Comparison of ENCODE assay signal across 8 cellular contexts in the genomic region with DNA sequence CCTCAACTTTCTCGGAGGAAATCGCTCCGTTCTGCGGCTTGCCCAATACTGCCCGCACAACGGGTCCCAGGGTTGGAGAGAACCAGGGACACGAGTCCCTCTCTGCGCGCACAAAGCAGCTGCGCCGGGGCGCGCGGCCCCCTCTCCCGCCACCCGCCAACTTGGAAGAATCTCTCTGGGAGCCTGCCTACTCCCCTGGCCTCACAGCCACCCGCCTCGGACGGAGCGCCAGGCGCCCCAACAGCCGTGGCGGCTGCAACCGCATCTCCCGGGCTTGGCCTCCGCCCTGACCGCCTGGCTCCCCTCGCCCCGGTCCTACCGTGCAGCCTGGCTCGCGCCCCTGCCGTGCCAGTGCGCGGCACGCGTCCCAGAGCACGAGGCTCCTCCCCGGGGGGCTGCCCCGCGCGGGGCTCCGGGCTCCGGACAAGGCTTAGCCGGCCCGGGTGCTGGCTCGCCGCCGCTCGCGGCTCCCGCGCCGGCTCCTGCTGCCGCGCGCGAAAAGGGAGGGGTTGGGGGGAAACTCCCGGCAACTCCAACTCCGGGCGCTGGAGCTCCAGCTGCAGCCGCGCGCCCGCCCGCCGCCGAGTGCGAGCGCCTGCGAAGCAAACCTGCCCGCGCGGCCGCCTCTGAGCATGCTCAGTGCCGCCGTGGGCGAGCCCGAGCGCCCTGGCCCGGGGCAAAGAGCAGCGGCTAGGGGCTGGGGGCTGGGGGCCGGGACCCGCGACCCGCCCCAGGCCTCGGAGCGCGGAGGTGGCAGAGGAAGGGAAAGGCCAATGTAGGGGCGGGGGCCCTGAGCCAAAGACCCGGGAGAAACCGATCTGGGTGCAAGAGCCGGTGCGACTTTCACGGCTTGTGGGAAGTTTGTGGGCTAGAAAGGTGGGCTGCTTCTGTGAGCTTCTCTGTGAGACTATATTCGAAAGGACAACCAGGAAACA. TPM values are rescaled to one million over a fixed set of nuclear protein-coding genes. Genes with fewer than 3 reads are reported as not detected.
DNase-seq lines count a peak whose midpoint lies in the region; TF ChIP-seq lines count a peak whose summit lies in the region.

A gene (minus strand): TSS at position 589 of the 935 bp plus-strand sequence. CDS start 75,329 bp downstream, outside the sequence.

- peak within 1 kb of the TSS; percentile 99 for H3K4me2 ChIP-seq in hepatocyte

- CTCF ChIA-PET in HEK293 (lab: Yijun Ruan, JAX): interaction anchor here (1.1 to 1.5 kb wide), 2 partner anchors 11 to 82 kb away, joined by 3 read pairs; no protein-coding TSS in a partner anchor

- DNase-seq in Daoy (ENCODE audit: low read depth) (peak; percentile 61), NCI-H345 (lab: John Stamatoyannopoulos, UW) (peak; percentile 74), astrocyte of the hippocampus (ENCODE audit: low read depth, low spot score) (peak; percentile 86), hepatocyte (ENCODE audit: low spot score) (peak; percentile 91), posterior vena cava (ENCODE audit: low spot score) (peak; percentile 87), RPMI8226 (no peak), cerebellum (ENCODE audit: low spot score) (no peak)

- POLR2A ChIA-PET in HEK293 (lab: Yijun Ruan, JAX): no interaction called here

- H3K79me2 ChIP-seq in hepatocyte: peaks cover 39% of the 10 kb centered on the region

- H3K27ac ChIP-seq in HEK293 (ENCODE audit: extremely low read depth, low read depth, low read length) (peak within 1 kb of the TSS; percentile 76; the same call in 1 of the 2 replicates), hepatocyte (peak within 1 kb of the TSS; percentile 83)

- TF ChIP-seq CTCF in HEK293 (tag by site-specific recombination; IDR thresholded peaks at IDR 0.05) (no peak), hepatocyte (IDR thresholded peaks at IDR 0.05; ENCODE audit: poor library complexity) (no peak)

- no peaks in the 10 kb centered on the region for H3K27me3 ChIP-seq in hepatocyte

- 2% methylated on average over 80 of the region's 96 CpGs for WGBS in hepatocyte (ENCODE audit: low lambda C conversion rate, missing lambda C conversion rate)

- intact Hi-C loops in posterior vena cava (cut with DNase I): loop anchor here (10.0 kb wide), 3 partner anchors 65 to 235 kb away; no protein-coding TSS in a partner anchor

- no peaks in the 10 kb centered on the region for H4K20me1 ChIP-seq in hepatocyte (ENCODE audit: insufficient read depth, poor library complexity, severe bottlenecking)

- peak within 1 kb of the TSS; percentile 89 for H2AFZ ChIP-seq in hepatocyte

- H3K36me3 ChIP-seq in HEK293 (ENCODE audit: control insufficient read depth in 2 of 2, insufficient read depth in 1 of 2, low read length in 2 of 2): no peaks in the 10 kb centered on the region
- no peaks in the 10 kb centered on the region for H3K36me3 ChIP-seq in hepatocyte (replicated peaks; ENCODE audit: insufficient read depth, low read depth)

- H3K9me3 ChIP-seq in HEK293 (ENCODE audit: control insufficient read depth, insufficient read depth, low read depth, low read length) (no peaks in the 10 kb centered on the region), hepatocyte (ENCODE audit: low read depth) (no peaks in the 10 kb centered on the region)

- no peaks in the 10 kb centered on the region for H3K9me2 ChIP-seq in hepatocyte (replicated peaks; ENCODE audit: insufficient read depth)

- H3K4me3 ChIP-seq in HEK293 (ENCODE audit: low read depth, low read length) (peak within 1 kb of the TSS; percentile 49), hepatocyte (peak within 1 kb of the TSS; percentile 95)

- H3K4me1 ChIP-seq in HEK293 (ENCODE audit: control insufficient read depth, insufficient read depth, low read length): peaks cover 16% of the 10 kb centered on the region
- peaks cover 15% of the 10 kb centered on the region for H3K4me1 ChIP-seq in hepatocyte (ENCODE audit: insufficient read depth)

TF ChIP-seq in HEK293, 187 proteins besides CTCF, POLR2A, EP300 and RAD21 (continues in another document):
- TF ChIP-seq OVOL3 (tag by site-specific recombination; IDR thresholded peaks at IDR 0.05): no peak
- TF ChIP-seq, protein P1, sequence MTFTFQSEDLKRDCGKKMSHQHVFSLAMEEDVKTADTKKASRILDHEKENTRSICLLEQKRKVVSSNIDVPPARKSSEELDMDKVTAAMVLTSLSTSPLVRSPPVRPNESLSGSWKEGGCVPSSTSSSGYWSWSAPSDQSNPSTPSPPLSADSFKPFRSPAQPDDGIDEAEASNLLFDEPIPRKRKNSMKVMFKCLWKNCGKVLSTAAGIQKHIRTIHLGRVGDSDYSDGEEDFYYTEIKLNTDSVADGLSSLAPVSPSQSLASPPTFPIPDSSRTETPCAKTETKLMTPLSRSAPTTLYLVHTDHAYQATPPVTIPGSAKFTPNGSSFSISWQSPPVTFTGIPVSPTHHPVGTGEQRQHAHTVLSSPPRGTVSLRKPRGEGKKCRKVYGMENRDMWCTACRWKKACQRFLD (tag by site-specific recombination; IDR thresholded peaks at IDR 0.05): no peak
- TF ChIP-seq, protein P2, sequence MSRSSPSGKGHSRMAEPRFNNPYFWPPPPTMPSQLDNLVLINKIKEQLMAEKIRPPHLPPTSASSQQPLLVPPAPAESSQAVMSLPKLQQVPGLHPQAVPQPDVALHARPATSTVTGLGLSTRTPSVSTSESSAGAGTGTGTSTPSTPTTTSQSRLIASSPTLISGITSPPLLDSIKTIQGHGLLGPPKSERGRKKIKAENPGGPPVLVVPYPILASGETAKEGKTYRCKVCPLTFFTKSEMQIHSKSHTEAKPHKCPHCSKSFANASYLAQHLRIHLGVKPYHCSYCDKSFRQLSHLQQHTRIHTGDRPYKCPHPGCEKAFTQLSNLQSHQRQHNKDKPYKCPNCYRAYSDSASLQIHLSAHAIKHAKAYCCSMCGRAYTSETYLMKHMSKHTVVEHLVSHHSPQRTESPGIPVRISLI (tag by site-specific recombination; IDR thresholded peaks at IDR 0.05): no peak
- TF ChIP-seq ZNF571 (tag by site-specific recombination; IDR thresholded peaks at IDR 0.05): no peak
- TF ChIP-seq, protein P3, sequence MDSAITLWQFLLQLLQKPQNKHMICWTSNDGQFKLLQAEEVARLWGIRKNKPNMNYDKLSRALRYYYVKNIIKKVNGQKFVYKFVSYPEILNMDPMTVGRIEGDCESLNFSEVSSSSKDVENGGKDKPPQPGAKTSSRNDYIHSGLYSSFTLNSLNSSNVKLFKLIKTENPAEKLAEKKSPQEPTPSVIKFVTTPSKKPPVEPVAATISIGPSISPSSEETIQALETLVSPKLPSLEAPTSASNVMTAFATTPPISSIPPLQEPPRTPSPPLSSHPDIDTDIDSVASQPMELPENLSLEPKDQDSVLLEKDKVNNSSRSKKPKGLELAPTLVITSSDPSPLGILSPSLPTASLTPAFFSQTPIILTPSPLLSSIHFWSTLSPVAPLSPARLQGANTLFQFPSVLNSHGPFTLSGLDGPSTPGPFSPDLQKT (IDR thresholded peaks at IDR 0.05; ENCODE audit: borderline replicate concordance, low read depth, low read length): no peak
- TF ChIP-seq GLI4 (tag by site-specific recombination; IDR thresholded peaks at IDR 0.05): no peak
- no peak for TF ChIP-seq ZNF621 (tag by site-specific recombination; IDR thresholded peaks at IDR 0.05)
- no peak for TF ChIP-seq ZNF701 (tag by site-specific recombination; IDR thresholded peaks at IDR 0.05)
- TF ChIP-seq, protein P4, sequence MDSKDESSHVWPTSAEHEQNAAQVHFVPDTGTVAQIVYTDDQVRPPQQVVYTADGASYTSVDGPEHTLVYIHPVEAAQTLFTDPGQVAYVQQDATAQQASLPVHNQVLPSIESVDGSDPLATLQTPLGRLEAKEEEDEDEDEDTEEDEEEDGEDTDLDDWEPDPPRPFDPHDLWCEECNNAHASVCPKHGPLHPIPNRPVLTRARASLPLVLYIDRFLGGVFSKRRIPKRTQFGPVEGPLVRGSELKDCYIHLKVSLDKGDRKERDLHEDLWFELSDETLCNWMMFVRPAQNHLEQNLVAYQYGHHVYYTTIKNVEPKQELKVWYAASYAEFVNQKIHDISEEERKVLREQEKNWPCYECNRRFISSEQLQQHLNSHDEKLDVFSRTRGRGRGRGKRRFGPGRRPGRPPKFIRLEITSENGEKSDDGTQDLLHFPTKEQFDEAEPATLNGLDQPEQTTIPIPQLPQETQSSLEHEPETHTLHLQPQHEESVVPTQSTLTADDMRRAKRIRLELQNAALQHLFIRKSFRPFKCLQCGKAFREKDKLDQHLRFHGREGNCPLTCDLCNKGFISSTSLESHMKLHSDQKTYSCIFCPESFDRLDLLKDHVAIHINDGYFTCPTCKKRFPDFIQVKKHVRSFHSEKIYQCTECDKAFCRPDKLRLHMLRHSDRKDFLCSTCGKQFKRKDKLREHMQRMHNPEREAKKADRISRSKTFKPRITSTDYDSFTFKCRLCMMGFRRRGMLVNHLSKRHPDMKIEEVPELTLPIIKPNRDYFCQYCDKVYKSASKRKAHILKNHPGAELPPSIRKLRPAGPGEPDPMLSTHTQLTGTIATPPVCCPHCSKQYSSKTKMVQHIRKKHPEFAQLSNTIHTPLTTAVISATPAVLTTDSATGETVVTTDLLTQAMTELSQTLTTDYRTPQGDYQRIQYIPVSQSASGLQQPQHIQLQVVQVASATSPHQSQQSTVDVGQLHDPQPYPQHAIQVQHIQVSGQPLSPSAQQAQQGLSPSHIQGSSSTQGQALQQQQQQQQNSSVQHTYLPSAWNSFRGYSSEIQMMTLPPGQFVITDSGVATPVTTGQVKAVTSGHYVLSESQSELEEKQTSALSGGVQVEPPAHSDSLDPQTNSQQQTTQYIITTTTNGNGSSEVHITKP (tag by site-specific recombination; IDR thresholded peaks at IDR 0.05): no peak
- no peak for TF ChIP-seq ZNF37A (tag by site-specific recombination; IDR thresholded peaks at IDR 0.05)
- TF ChIP-seq ZNF292 (tag by site-specific recombination; IDR thresholded peaks at IDR 0.05; ENCODE audit: borderline replicate concordance, low read depth): no peak
- TF ChIP-seq SP2 (tag by site-specific recombination; IDR thresholded peaks at IDR 0.05): no peak
- TF ChIP-seq, protein P5, sequence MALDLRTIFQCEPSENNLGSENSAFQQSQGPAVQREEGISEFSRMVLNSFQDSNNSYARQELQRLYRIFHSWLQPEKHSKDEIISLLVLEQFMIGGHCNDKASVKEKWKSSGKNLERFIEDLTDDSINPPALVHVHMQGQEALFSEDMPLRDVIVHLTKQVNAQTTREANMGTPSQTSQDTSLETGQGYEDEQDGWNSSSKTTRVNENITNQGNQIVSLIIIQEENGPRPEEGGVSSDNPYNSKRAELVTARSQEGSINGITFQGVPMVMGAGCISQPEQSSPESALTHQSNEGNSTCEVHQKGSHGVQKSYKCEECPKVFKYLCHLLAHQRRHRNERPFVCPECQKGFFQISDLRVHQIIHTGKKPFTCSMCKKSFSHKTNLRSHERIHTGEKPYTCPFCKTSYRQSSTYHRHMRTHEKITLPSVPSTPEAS (tag by site-specific recombination; IDR thresholded peaks at IDR 0.05): no peak
- TF ChIP-seq ZNF354C (tag by site-specific recombination; IDR thresholded peaks at IDR 0.05; ENCODE audit: borderline replicate concordance, low read depth): no peak
- no peak for TF ChIP-seq ZFP37 (tag by site-specific recombination; IDR thresholded peaks at IDR 0.05)

RNA-seq across cellular contexts. Expression of the gene that starts here (rescaled TPM):
- total RNA-seq in Daoy (2014; rRNA removed; shearing (Covaris generic)): 2.6 and 2.9 TPM in 2 replicates
- total RNA-seq in hepatocyte: 34.1 and 48.8 TPM in 2 replicates
- polyA plus RNA-seq in hepatocyte: 44.9 and 54.6 TPM in 2 replicates
- total RNA-seq in posterior vena cava: 10 to 100 TPM in 1 of 2 donors, 1 to 10 TPM in 1; 8.9 to 14.9 TPM
- total RNA-seq in cerebellum: 6.3 TPM

Comparison
In these comparisons a context has a peak if more than half of its experiments do, and no peak if none do; other contexts are left out.
1. DNase-seq: peak in Daoy (single experiment), NCI-H345 (single experiment), astrocyte of the hippocampus (single experiment), hepatocyte (single experiment) and posterior vena cava (single experiment); none in RPMI8226 (single experiment) and cerebellum (single experiment).